38 cellular contexts compared by ENCODE assay signal in genomic region chr7:154579711-154580110, GRCh38.
"Had no signal": no experiment of that assay in that cellular context is flagged by ENCODE, and none has a peak within 500 bp of the region (broad histone marks: within the 10 kb centered on the region; RNA-seq: fewer than 3 reads in every experiment).

No MANE protein-coding gene starts in this region.

- H3K36me3 ChIP-seq: adrenal gland, ascending aorta, brain microvascular endothelial cell, breast epithelium, cardiac muscle cell had no signal

- H3K27ac Mint-ChIP-seq: activated naive CD4-positive, alpha-beta T cell treated with anti-CD3 and anti-CD28 coated beads for 36 hours; activated naive CD4-positive, alpha-beta T cell treated with anti-CD3 and anti-CD28 coated beads, Interleukin-2, amount 10 ng/mL, durations not matched to agents 7 days and 5 days; activated naive CD4-positive, alpha-beta T cell treated with anti-CD3 and anti-CD28 coated beads, Interleukin-2, amount 50 U/mL, for 24 hours; activated naive CD4-positive, alpha-beta T cell treated with anti-CD3 and anti-CD28 coated beads, Interleukin-2, amount 50 U/mL, for 72 hours; activated naive CD8-positive, alpha-beta T cell; activated naive CD8-positive, alpha-beta T cell treated with anti-CD3 and anti-CD28 coated beads for 36 hours; activated naive CD8-positive, alpha-beta T cell treated with anti-CD3 and anti-CD28 coated beads, Interleukin-2, amount 10 ng/mL, durations not matched to agents 7 days and 5 days; activated naive CD8-positive, alpha-beta T cell treated with anti-CD3 and anti-CD28 coated beads, Interleukin-2, amount 50 U/mL, for 24 hours; activated T-cell treated with anti-CD3 and anti-CD28 coated beads, Interleukin-2, amount 50 U/mL, for 24 hours; activated T-cell treated with anti-CD3 and anti-CD28 coated beads, Interleukin-2, amount 50 U/mL, for 72 hours; activated T-helper 1 cell treated with anti-CD3 and anti-CD28 coated beads, Interleukin-12 subunit alpha, Interleukin-12 subunit beta, Interleukin-2, Interleukin-4 antibody, amounts not matched to agents 30 ng/mL and 10 ng/mL and 1 ng/mL, durations not matched to agents 14 hours and 24 hours and 36 hours; activated T-helper 17 cell treated with anti-CD3 and anti-CD28 coated beads, Interleukin-2, amount 50 U/mL, for 72 hours; activated T-helper 2 cell treated with anti-CD3 and anti-CD28 coated beads, Interferon-gamma antibody, Interleukin-2, Interleukin-4, amounts not matched to agents 10 μg/mL and 5 μg/mL and 100 μg/mL, durations not matched to agents 14 hours and 24 hours and 36 hours; brain had no signal

- H3K9me3 Mint-ChIP-seq: activated naive CD4-positive, alpha-beta T cell treated with anti-CD3 and anti-CD28 coated beads, Interleukin-2, amount 50 U/mL, for 24 hours; activated naive CD8-positive, alpha-beta T cell treated with anti-CD3 and anti-CD28 coated beads for 36 hours; activated naive CD8-positive, alpha-beta T cell treated with anti-CD3 and anti-CD28 coated beads, Interleukin-2, amount 10 ng/mL, durations not matched to agents 7 days and 5 days; activated T-cell treated with anti-CD3 and anti-CD28 coated beads, Interleukin-2, amount 50 U/mL, for 24 hours; activated T-cell treated with anti-CD3 and anti-CD28 coated beads, Interleukin-2, amount 50 U/mL, for 4 hours had no signal

- H3K27me3 ChIP-seq: adrenal gland, ascending aorta, body of pancreas, brain microvascular endothelial cell, breast epithelium, cardiac muscle cell had no signal

- H3K27ac ChIP-seq: adrenal gland, ascending aorta, body of pancreas, brain microvascular endothelial cell, breast epithelium, cardiac muscle cell had no signal

- H3K9me3 ChIP-seq: adrenal gland, ascending aorta, body of pancreas had no signal

- ATAC-seq: activated naive CD4-positive, alpha-beta T cell treated with anti-CD3 and anti-CD28 coated beads, Interleukin-2, amount 50 U/mL, for 72 hours; activated naive CD8-positive, alpha-beta T cell treated with anti-CD3 and anti-CD28 coated beads, Interleukin-2, amount 50 U/mL, for 24 hours; activated T-cell treated with anti-CD3 and anti-CD28 coated beads, Interleukin-2, amount 50 U/mL, for 4 hours; activated T-cell treated with anti-CD3 and anti-CD28 coated beads, Interleukin-2, amount 50 U/mL, for 72 hours; activated T-helper 17 cell treated with anti-CD3 and anti-CD28 coated beads, Interleukin-2, amount 50 U/mL, for 72 hours; body of pancreas had no signal

- H3K4me1 ChIP-seq: adrenal gland, ascending aorta, body of pancreas, breast epithelium had no signal

- H3K4me3 ChIP-seq: adrenal gland, ascending aorta, body of pancreas, breast epithelium, cardiac muscle cell had no signal

- H3K27me3 Mint-ChIP-seq: activated naive CD4-positive, alpha-beta T cell treated with anti-CD3 and anti-CD28 coated beads, Interleukin-2, amount 10 ng/mL, durations not matched to agents 7 days and 5 days; activated naive CD4-positive, alpha-beta T cell treated with anti-CD3 and anti-CD28 coated beads, Interleukin-2, amount 50 U/mL, for 24 hours; activated naive CD8-positive, alpha-beta T cell; activated naive CD8-positive, alpha-beta T cell treated with anti-CD3 and anti-CD28 coated beads, Interleukin-2, amount 10 ng/mL, durations not matched to agents 7 days and 5 days; activated naive CD8-positive, alpha-beta T cell treated with anti-CD3 and anti-CD28 coated beads, Interleukin-2, amount 50 U/mL, for 24 hours; activated T-cell treated with anti-CD3 and anti-CD28 coated beads, Interleukin-2, amount 50 U/mL, for 24 hours; activated T-helper 17 cell treated with anti-CD3 and anti-CD28 coated beads, Interleukin-2, amount 50 U/mL, for 72 hours; central memory CD8-positive, alpha-beta T cell had no signal

- DNase-seq: activated effector memory CD4-positive, alpha-beta T cell treated with anti-CD3 and anti-CD28 coated beads, Interleukin-2, amount 50 U/mL, for 16 hours; activated effector memory CD4-positive, alpha-beta T cell treated with Interleukin-2 at 50 U/mL for 16 hours; activated gamma-delta T cell; activated gamma-delta T cell treated with Interleukin-2 at 50 U/mL for 16 hours; activated naive CD4-positive, alpha-beta T cell; activated naive CD4-positive, alpha-beta T cell treated with anti-CD3 and anti-CD28 coated beads for 36 hours; activated naive CD4-positive, alpha-beta T cell treated with anti-CD3 and anti-CD28 coated beads, Interleukin-2, amount 10 ng/mL, durations not matched to agents 7 days and 5 days; activated naive CD4-positive, alpha-beta T cell treated with anti-CD3 and anti-CD28 coated beads, Interleukin-2, amount 50 U/mL, for 16 hours; activated naive CD4-positive, alpha-beta T cell treated with Interleukin-2 at 50 U/mL for 16 hours; activated naive CD8-positive, alpha-beta T cell treated with anti-CD3 and anti-CD28 coated beads for 36 hours; activated naive CD8-positive, alpha-beta T cell treated with anti-CD3 and anti-CD28 coated beads, Interleukin-2, amount 10 ng/mL, durations not matched to agents 7 days and 5 days; activated naive CD8-positive, alpha-beta T cell treated with anti-CD3 and anti-CD28 coated beads, Interleukin-2, amount 50 U/mL, for 24 hours; activated T-cell treated with anti-CD3 and anti-CD28 coated beads, Interleukin-2, amount 50 U/mL, for 1 hour; activated T-cell treated with anti-CD3 and anti-CD28 coated beads, Interleukin-2, amount 50 U/mL, for 24 hours; activated T-cell treated with anti-CD3 and anti-CD28 coated beads, Interleukin-2, amount 50 U/mL, for 4 hours; activated T-cell treated with anti-CD3 and anti-CD28 coated beads, Interleukin-2, amount 50 U/mL, for 48 hours; activated T-cell treated with anti-CD3 and anti-CD28 coated beads, Interleukin-2, amount 50 U/mL, for 72 hours; adrenal gland; amniotic stem cell; amygdala; anterior cingulate cortex; aorta; body of pancreas; brain microvascular endothelial cell; caudate nucleus; central memory CD4-positive, alpha-beta T cell; cerebellar nuclear complex had no signal

- H3K4me1 Mint-ChIP-seq: activated naive CD4-positive, alpha-beta T cell treated with anti-CD3 and anti-CD28 coated beads, Interleukin-2, amount 10 ng/mL, durations not matched to agents 7 days and 5 days; activated naive CD4-positive, alpha-beta T cell treated with anti-CD3 and anti-CD28 coated beads, Interleukin-2, amount 50 U/mL, for 24 hours; activated naive CD8-positive, alpha-beta T cell treated with anti-CD3 and anti-CD28 coated beads for 36 hours; activated naive CD8-positive, alpha-beta T cell treated with anti-CD3 and anti-CD28 coated beads, Interleukin-2, amount 10 ng/mL, durations not matched to agents 7 days and 5 days; activated naive CD8-positive, alpha-beta T cell treated with anti-CD3 and anti-CD28 coated beads, Interleukin-2, amount 50 U/mL, for 24 hours; activated T-helper 17 cell treated with anti-CD3 and anti-CD28 coated beads, Interleukin-2, amount 50 U/mL, for 72 hours; central memory CD8-positive, alpha-beta T cell had no signal

- H3K4me3 Mint-ChIP-seq: activated naive CD4-positive, alpha-beta T cell treated with anti-CD3 and anti-CD28 coated beads for 36 hours; activated naive CD4-positive, alpha-beta T cell treated with anti-CD3 and anti-CD28 coated beads, Interleukin-2, amount 10 ng/mL, durations not matched to agents 7 days and 5 days; activated naive CD4-positive, alpha-beta T cell treated with anti-CD3 and anti-CD28 coated beads, Interleukin-2, amount 50 U/mL, for 24 hours; activated naive CD8-positive, alpha-beta T cell; activated naive CD8-positive, alpha-beta T cell treated with anti-CD3 and anti-CD28 coated beads for 36 hours; activated naive CD8-positive, alpha-beta T cell treated with anti-CD3 and anti-CD28 coated beads, Interleukin-2, amount 10 ng/mL, durations not matched to agents 7 days and 5 days; activated naive CD8-positive, alpha-beta T cell treated with anti-CD3 and anti-CD28 coated beads, Interleukin-2, amount 50 U/mL, for 24 hours; activated T-cell treated with anti-CD3 and anti-CD28 coated beads, Interleukin-2, amount 50 U/mL, for 24 hours; activated T-cell treated with anti-CD3 and anti-CD28 coated beads, Interleukin-2, amount 50 U/mL, for 4 hours; activated T-cell treated with anti-CD3 and anti-CD28 coated beads, Interleukin-2, amount 50 U/mL, for 72 hours; activated T-helper 1 cell treated with anti-CD3 and anti-CD28 coated beads, Interleukin-12 subunit alpha, Interleukin-12 subunit beta, Interleukin-2, Interleukin-4 antibody, amounts not matched to agents 30 ng/mL and 10 ng/mL and 1 ng/mL, durations not matched to agents 14 hours and 24 hours and 36 hours; activated T-helper 17 cell treated with anti-CD3 and anti-CD28 coated beads, Interleukin-2, amount 50 U/mL, for 72 hours; brain; central memory CD8-positive, alpha-beta T cell had no signal

- H3K36me3 Mint-ChIP-seq: activated naive CD4-positive, alpha-beta T cell treated with anti-CD3 and anti-CD28 coated beads, Interleukin-2, amount 10 ng/mL, durations not matched to agents 7 days and 5 days; activated naive CD4-positive, alpha-beta T cell treated with anti-CD3 and anti-CD28 coated beads, Interleukin-2, amount 50 U/mL, for 24 hours; activated naive CD4-positive, alpha-beta T cell treated with anti-CD3 and anti-CD28 coated beads, Interleukin-2, amount 50 U/mL, for 72 hours; activated naive CD8-positive, alpha-beta T cell; activated naive CD8-positive, alpha-beta T cell treated with anti-CD3 and anti-CD28 coated beads for 36 hours; activated naive CD8-positive, alpha-beta T cell treated with anti-CD3 and anti-CD28 coated beads, Interleukin-2, amount 10 ng/mL, durations not matched to agents 7 days and 5 days; brain had no signal
